ENCODE assay signal across 12 cellular contexts in genomic region chr17:17742133-17742621, GRCh38.
DNase-seq lines count a peak whose midpoint lies in the region; ATAC-seq and TF ChIP-seq lines count a peak whose summit lies in the region.
"Had no signal": no experiment of that assay in that cellular context is flagged by ENCODE, and none has a peak within 500 bp of the region (broad histone marks: within the 10 kb centered on the region; RNA-seq: fewer than 3 reads in every experiment).

No MANE protein-coding gene starts in this region.

- H3K4me3 ChIP-seq in NT2/D1 (ENCODE audit: insufficient read length, low read depth) (no peak overlapping the region), testis (no peak overlapping the region)
- H3K4me3 ChIP-seq: Peyer's patch had no signal

- no peaks in the 10 kb centered on the region for H3K9me3 ChIP-seq in NT2/D1 (ENCODE audit: insufficient read depth, low read length)
- no peaks in the 10 kb centered on the region for H3K9me3 ChIP-seq in testis
- H3K9me3 ChIP-seq: Peyer's patch had no signal

- no peak for DNase-seq in NT2/D1 (ENCODE audit: low read depth, low spot score)
- DNase-seq in midbrain (lab: John Stamatoyannopoulos, UW) = peak; percentile 61
- DNase-seq in testis = no peak
- DNase-seq in D341Med (ENCODE audit: low spot score) = no peak
- DNase-seq in effector CD4-positive, alpha-beta T cell = no peak
- no peak for DNase-seq in occipital lobe (lab: John Stamatoyannopoulos, UW)
- DNase-seq: activated CD4-positive, alpha-beta T cell treated with anti-CD3 and anti-CD28 coated beads, Interleukin-2, amount 50 U/mL, for 48 hours; activated effector memory CD4-positive, alpha-beta T cell treated with Interleukin-2 at 50 U/mL for 16 hours; NCI-H226; Peyer's patch had no signal

- TF ChIP-seq CTCF in testis (IDR thresholded peaks at IDR 0.05) = no peak

- H3K27me3 ChIP-seq in NT2/D1 (ENCODE audit: insufficient read depth, insufficient read length) = no peaks in the 10 kb centered on the region
- H3K27me3 ChIP-seq in testis = no peaks in the 10 kb centered on the region
- H3K27me3 ChIP-seq: Peyer's patch had no signal

- ATAC-seq in GM21529 (IDR thresholded peaks at IDR 0.05; ENCODE audit: unreplicated experiment) = no peak

- H3K36me3 ChIP-seq in NT2/D1 (ENCODE audit: insufficient read depth, insufficient read length, low read length) (no peaks in the 10 kb centered on the region), testis (ENCODE audit: low read depth, missing control alignments) (no peaks in the 10 kb centered on the region)
- H3K36me3 ChIP-seq: Peyer's patch had no signal

- peak overlapping the region; percentile 56 for H3K9ac ChIP-seq in NT2/D1 (ENCODE audit: insufficient read length, low read depth)

- H3K27ac ChIP-seq in cingulate gyrus (ENCODE audit: low read depth, low read length) = peak overlapping the region; percentile 99
- peak overlapping the region; percentile 63 to 76 for H3K27ac ChIP-seq in testis

- TF ChIP-seq POLR2A in testis (IDR thresholded peaks at IDR 0.05) = no peak

- intact Hi-C loops in testis (cut with DNase I; ENCODE audit: low total_unique reads) = no loop called here

- WGBS in testis, 2 donors = 45 to 47% methylated on average over 5 of the region's 5 CpGs

- H3K4me1 ChIP-seq in NT2/D1 (ENCODE audit: insufficient read depth, insufficient read length) (peaks cover 32% of the 10 kb centered on the region), testis (peaks cover 50% of the 10 kb centered on the region)
